8 cellular contexts compared by ENCODE assay signal in the genomic region with DNA sequence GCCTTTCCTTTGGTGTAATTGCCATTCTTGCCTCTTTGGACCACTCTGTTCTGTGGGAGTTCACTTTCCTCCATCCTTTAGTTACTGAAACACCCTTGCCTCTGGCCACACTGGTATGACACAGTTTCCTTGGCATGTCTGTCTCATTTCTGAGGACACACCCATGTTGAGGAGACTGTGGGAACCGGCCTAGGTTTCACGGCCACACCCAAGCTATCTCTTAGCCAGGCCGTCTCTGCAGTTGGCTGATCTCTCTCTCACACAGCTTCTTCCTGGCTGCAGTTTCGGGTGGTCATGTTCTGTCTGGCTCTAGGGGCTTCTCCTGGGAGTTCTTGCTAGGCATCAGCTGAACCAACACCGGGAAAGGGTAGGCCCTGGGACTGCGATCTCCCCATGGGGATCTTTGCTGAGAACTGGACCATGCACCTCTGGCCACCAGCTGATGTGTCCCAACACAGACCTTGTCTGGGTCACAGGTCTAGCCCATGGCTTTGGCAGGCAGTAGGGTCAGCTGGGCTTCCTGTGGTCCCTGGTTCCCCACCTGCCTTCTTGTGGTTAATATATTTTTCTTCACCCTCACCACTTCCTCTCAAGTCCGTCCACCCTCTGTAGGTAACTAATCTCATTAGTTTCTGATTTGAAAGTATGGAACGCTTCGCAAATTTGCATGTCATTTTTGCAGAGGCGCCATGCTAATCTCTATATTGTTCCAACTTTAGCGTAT. TPM values are rescaled to one million over a fixed set of nuclear protein-coding genes. Genes with fewer than 3 reads are reported as not detected.
DNase-seq lines count a peak whose midpoint lies in the region; ATAC-seq, FAIRE-seq and TF ChIP-seq lines count a peak whose summit lies in the region.

No MANE protein-coding gene starts in this region.

- H3K4me2 ChIP-seq in endothelial cell of umbilical vein (ENCODE audit: insufficient read depth, low read length) = no peak overlapping the region
- peak overlapping the region; percentile 43 for H3K4me2 ChIP-seq in skeletal muscle satellite cell (ENCODE audit: low read length)

- dilution Hi-C loops in endothelial cell of umbilical vein (cut with MboI; ENCODE audit: extremely low pct_ligation_motif_present, low sequenced_read_pairs) = no loop called here

- no peak for TF ChIP-seq CTCF in GM12865 (IDR thresholded peaks at IDR 0.05; ENCODE audit: insufficient read depth, low read depth, low read length, missing control alignments)
- no peak for TF ChIP-seq CTCF in endothelial cell of umbilical vein (IDR thresholded peaks at IDR 0.05; ENCODE audit: extremely low read depth in 1 of 2, insufficient read depth in 1 of 2, low read depth in 1 of 2, low read length in 2 of 2)
- TF ChIP-seq CTCF in CD8-positive, alpha-beta T cell (IDR thresholded peaks at IDR 0.05) = no peak
- no peak for TF ChIP-seq CTCF in coronary artery (IDR thresholded peaks at IDR 0.05)

- H2AFZ ChIP-seq in endothelial cell of umbilical vein (ENCODE audit: low read depth, low read length) = peak overlapping the region; percentile 73

- no peaks in the 10 kb centered on the region for H4K20me1 ChIP-seq in endothelial cell of umbilical vein (replicated peaks; ENCODE audit: control insufficient read depth, extremely low read depth, insufficient read depth, low read length)

- H3K4me1 Mint-ChIP-seq in IgD-negative memory B cell = peaks cover 15 to 20% (median 18%) of the 10 kb centered on the region in 3 donors
- H3K4me1 Mint-ChIP-seq in CD8-positive, alpha-beta T cell (ENCODE audit: low read depth) = peaks cover 12% of the 10 kb centered on the region

- no peaks in the 10 kb centered on the region for H3K9me3 ChIP-seq in endothelial cell of umbilical vein (replicated peaks; ENCODE audit: control insufficient read depth, insufficient read depth, low read length)
- no peaks in the 10 kb centered on the region for H3K9me3 ChIP-seq in skeletal muscle satellite cell (replicated peaks; ENCODE audit: low read length)
- H3K9me3 ChIP-seq in CD8-positive, alpha-beta T cell (ENCODE audit: low read length) = no peaks in the 10 kb centered on the region

- H3K27ac ChIP-seq in endothelial cell of umbilical vein (ENCODE audit: insufficient read depth, low read depth, low read length) (no peak overlapping the region), coronary artery (peak overlapping the region in 1 of 2 donors; percentile 53)
- H3K27ac ChIP-seq in CD8-positive, alpha-beta T cell (ENCODE audit: low read depth, low read length) = no peak overlapping the region

- CTCF ChIA-PET in endothelial cell of umbilical vein (lab: Charles Lee) = interaction anchor here (1.1 kb wide), 1 partner anchor 12 kb away, joined by 3 read pairs; no protein-coding TSS in a partner anchor
- CTCF ChIA-PET in CD8-positive, alpha-beta T cell (lab: Charles Lee) = interaction anchor here (1.2 to 1.4 kb wide), 2 partner anchors 9 to 39 kb away, joined by 4 read pairs; no protein-coding TSS in a partner anchor

- no peaks in the 10 kb centered on the region for H3K79me2 ChIP-seq in endothelial cell of umbilical vein (ENCODE audit: control insufficient read depth, insufficient read depth, low read length)

- FAIRE-seq in endothelial cell of umbilical vein (lab: Jason Lieb, UNC) = no peak

- H3K4me3 Mint-ChIP-seq in IgD-negative memory B cell = peak overlapping the region; percentile 45 to 88 (median 75)
- no peak overlapping the region for H3K4me3 Mint-ChIP-seq in CD8-positive, alpha-beta T cell

- H3K27me3 ChIP-seq in endothelial cell of umbilical vein (ENCODE audit: control insufficient read depth in 2 of 2, insufficient read depth in 2 of 2, low read length in 2 of 2) (no peaks in the 10 kb centered on the region), skeletal muscle satellite cell (ENCODE audit: control insufficient read depth, insufficient read depth, low read length) (no peaks in the 10 kb centered on the region)
- no peaks in the 10 kb centered on the region for H3K27me3 ChIP-seq in CD8-positive, alpha-beta T cell (ENCODE audit: insufficient read depth, low read length)

- H3K4me3 ChIP-seq in GM12865 (ENCODE audit: low read depth, low read length) (no peak overlapping the region; the same call in 1 of the 2 replicates), endothelial cell of umbilical vein (replicated peaks in 1 of 3; ENCODE audit: insufficient read depth in 1 of 3, low read depth in 1 of 3, low read length in 3 of 3) (no peak overlapping the region), skeletal muscle satellite cell (ENCODE audit: low read length) (no peak overlapping the region), coronary artery (no peak overlapping the region)
- H3K4me3 ChIP-seq in CD8-positive, alpha-beta T cell (ENCODE audit: low read depth, low read length) = no peak overlapping the region

- H3K27me3 Mint-ChIP-seq in IgD-negative memory B cell = no peaks in the 10 kb centered on the region
- H3K27me3 Mint-ChIP-seq in CD8-positive, alpha-beta T cell (ENCODE audit: low read depth) = no peaks in the 10 kb centered on the region

- H3K9ac ChIP-seq in endothelial cell of umbilical vein (replicated peaks; ENCODE audit: extremely low read depth, insufficient read depth, low read length) = no peak overlapping the region
- peak overlapping the region; percentile 14 for H3K9ac ChIP-seq in skeletal muscle satellite cell (ENCODE audit: low read depth, low read length)

- no peaks in the 10 kb centered on the region for H3K9me3 Mint-ChIP-seq in IgD-negative memory B cell
- H3K9me3 Mint-ChIP-seq in CD8-positive, alpha-beta T cell = no peaks in the 10 kb centered on the region

- no peaks in the 10 kb centered on the region for H3K36me3 Mint-ChIP-seq in IgD-negative memory B cell
- no peaks in the 10 kb centered on the region for H3K36me3 Mint-ChIP-seq in CD8-positive, alpha-beta T cell

- ATAC-seq in GM21786 (IDR thresholded peaks at IDR 0.05; ENCODE audit: unreplicated experiment) = peak; percentile 91
- ATAC-seq in CD8-positive, alpha-beta T cell = no peak

- no peaks in the 10 kb centered on the region for H3K9me1 ChIP-seq in endothelial cell of umbilical vein (replicated peaks; ENCODE audit: control insufficient read depth, extremely low read depth, insufficient read depth, low read length)

- H3K36me3 ChIP-seq in endothelial cell of umbilical vein (ENCODE audit: control insufficient read depth in 2 of 2, extremely low read depth in 1 of 2, insufficient read depth in 2 of 2, low read length in 2 of 2) (peaks cover 0 to 12% of the 10 kb centered on the region in 2 experiments), skeletal muscle satellite cell (ENCODE audit: insufficient read depth, low read length) (no peaks in the 10 kb centered on the region)
- no peaks in the 10 kb centered on the region for H3K36me3 ChIP-seq in CD8-positive, alpha-beta T cell (ENCODE audit: insufficient read depth, low read length)

- POLR2A ChIA-PET in endothelial cell of umbilical vein (lab: Charles Lee) = no interaction called here
- POLR2A ChIA-PET in CD8-positive, alpha-beta T cell (lab: Charles Lee) = no interaction called here

- H3K27ac Mint-ChIP-seq in IgD-negative memory B cell = peak overlapping the region; percentile 59 to 83 (median 73)
- H3K27ac Mint-ChIP-seq in CD8-positive, alpha-beta T cell = no peak overlapping the region

- intact Hi-C loops in endothelial cell of umbilical vein (cut with micrococcal nuclease) = no loop called here
- intact Hi-C loops in CD8-positive, alpha-beta T cell (cut with DNase I, micrococcal nuclease) = no loop called here

- H3K4me1 ChIP-seq in endothelial cell of umbilical vein (ENCODE audit: control insufficient read depth, extremely low read depth, insufficient read depth, low read length) = no peaks in the 10 kb centered on the region
- H3K4me1 ChIP-seq in skeletal muscle satellite cell (ENCODE audit: control insufficient read depth, insufficient read depth, low read length) = peaks cover 13% of the 10 kb centered on the region
- peaks cover 3% of the 10 kb centered on the region for H3K4me1 ChIP-seq in CD8-positive, alpha-beta T cell (ENCODE audit: insufficient read depth, low read length)

- no TSS peak for BruUV-seq in endothelial cell of umbilical vein (replicated peaks; lab: Mats Ljungman, UMichigan)

- DNase-seq in GM12865 (ENCODE audit: low read depth) (peak; percentile 92), endothelial cell of umbilical vein (ENCODE audit: low read depth, low spot score) (no peak), coronary artery (ENCODE audit: low spot score) (no peak), NCI-H187 treated with DMSO at 0.1 percent for 48 hours (lab: John Stamatoyannopoulos, UW) (no peak)
- no peak for DNase-seq in CD8-positive, alpha-beta T cell

- TF ChIP-seq POLR2A in endothelial cell of umbilical vein (IDR thresholded peaks at IDR 0.05; ENCODE audit: low read depth, low read length) = no peak

TF ChIP-seq in endothelial cell of umbilical vein, 7 proteins besides CTCF, POLR2A, EP300 and RAD21:
- no peak for TF ChIP-seq FOS (IDR thresholded peaks at IDR 0.05; ENCODE audit: borderline replicate concordance, insufficient read depth, low read length)

RNA-seq across cellular contexts. Expression of a gene that starts 24.9 kb away (rescaled TPM):
- polyA plus RNA-seq in IgD-negative memory B cell = 0.36 TPM
- total RNA-seq in endothelial cell of umbilical vein = 7.0 and 7.1 TPM in 2 replicates
- polyA plus RNA-seq in endothelial cell of umbilical vein = 4.4 and 4.9 TPM in 2 replicates
- 3.6 and 4.3 TPM in 2 replicates for polyA plus RNA-seq in endothelial cell of umbilical vein (2011; cell fraction: cytosol; rRNA removed)
- 9.7 and 10.3 TPM in 2 replicates for polyA plus RNA-seq in endothelial cell of umbilical vein (2011; cell fraction: nucleus; rRNA removed)
- 2.7 and 3.2 TPM in 2 replicates for polyA plus RNA-seq in endothelial cell of umbilical vein (2012)
- 7.5 and 7.6 TPM in 2 replicates for polyA minus RNA-seq in endothelial cell of umbilical vein
- polyA minus RNA-seq in endothelial cell of umbilical vein (2011; cell fraction: cytosol; rRNA and poly(A)+ RNA removed) = not detected
- 6.9 and 7.0 TPM in 2 replicates for polyA minus RNA-seq in endothelial cell of umbilical vein (2011; cell fraction: nucleus; rRNA and poly(A)+ RNA removed)
- 0.25 and 0.44 TPM in 2 replicates for total RNA-seq in skeletal muscle satellite cell (2012; rRNA removed)
- not detected for total RNA-seq in CD8-positive, alpha-beta T cell

RNA-seq across cellular contexts. Expression of a gene that starts 54.9 kb away (rescaled TPM):
- polyA plus RNA-seq in IgD-negative memory B cell (124 TPM), endothelial cell of umbilical vein (69.7 and 74.1 TPM in 2 replicates)
- total RNA-seq in endothelial cell of umbilical vein = 253 and 259 TPM in 2 replicates
- 94.2 and 105 TPM in 2 replicates for polyA plus RNA-seq in endothelial cell of umbilical vein (2011; cell fraction: cytosol; rRNA removed)
- 104 and 117 TPM in 2 replicates for polyA plus RNA-seq in endothelial cell of umbilical vein (2011; cell fraction: nucleus; rRNA removed)
- polyA plus RNA-seq in endothelial cell of umbilical vein (2012) = 128 and 160 TPM in 2 replicates
- polyA minus RNA-seq in endothelial cell of umbilical vein = 242 and 250 TPM in 2 replicates
- polyA minus RNA-seq in endothelial cell of umbilical vein (2011; cell fraction: cytosol; rRNA and poly(A)+ RNA removed) = 114 TPM
- 153 and 171 TPM in 2 replicates for polyA minus RNA-seq in endothelial cell of umbilical vein (2011; cell fraction: nucleus; rRNA and poly(A)+ RNA removed)
- total RNA-seq in skeletal muscle satellite cell (2012; rRNA removed) = 270 and 292 TPM in 2 replicates
- 100 to 1,000 TPM; 213 to 221 TPM for total RNA-seq in CD8-positive, alpha-beta T cell
